Comparison of ENCODE assay signal across 9 cellular contexts in genomic region chr18:55420977-55421611, GRCh38.
DNase-seq lines count a peak whose midpoint lies in the region; ATAC-seq, FAIRE-seq and TF ChIP-seq lines count a peak whose summit lies in the region.
"Had no signal": no experiment of that assay in that cellular context is flagged by ENCODE, and none has a peak within 500 bp of the region (broad histone marks: within the 10 kb centered on the region; RNA-seq: fewer than 3 reads in every experiment).

No MANE protein-coding gene starts in this region.

- H4K91ac ChIP-seq in IMR-90 (ENCODE audit: insufficient read depth, low read depth, low read length): no peak overlapping the region

- H3K4me3 ChIP-seq in IMR-90 (ENCODE audit: insufficient read depth, low read depth, low read length) (no peak overlapping the region), bronchial epithelial cell (ENCODE audit: low read depth, low read length) (peak overlapping the region; percentile 27), right lobe of liver (no peak overlapping the region)

- in situ Hi-C loops in IMR-90 (cut with MboI; ENCODE audit: low sequenced_read_pairs): loop anchor here (25.0 kb wide), 1 partner anchor 184 kb away; no protein-coding TSS in a partner anchor

- H3K4ac ChIP-seq in IMR-90 (ENCODE audit: low read depth, low read length): peak overlapping the region; percentile 58; the same call in 1 of the 2 replicates

- CTCF ChIA-PET in IMR-90 (lab: Yijun Ruan, JAX): no interaction called here

- peak overlapping the region; percentile 98 for H3K4me2 ChIP-seq in IMR-90 (ENCODE audit: low read depth, low read length)

- no CpG with 5 or more reads among the region's 5 CpGs for WGBS in IMR-90 (ENCODE audit: extremely low coverage in 2 of 2, insufficient read length in 1 of 2), 2 experiments
- whole genome bisulfite sequencing in right lobe of liver (ENCODE audit: insufficient coverage, low coverage, low lambda C conversion rate, missing lambda C conversion rate): 58% methylated on average over 5 of the region's 5 CpGs

- H3K9ac ChIP-seq in IMR-90 (ENCODE audit: low read depth, low read length): peak overlapping the region; percentile 70; the same call in 1 of the 2 replicates

- FAIRE-seq in bronchial epithelial cell (lab: Jason Lieb, UNC): no peak

- intact Hi-C loops in IMR-90 (cut with micrococcal nuclease) (loop anchor here (1.0 to 5.0 kb wide), 3 partner anchors 79 to 167 kb away; partner anchors contain the start of gene TCF4), right lobe of liver (cut with DNase I) (no loop called here)

- H3K4me1 ChIP-seq in IMR-90 (ENCODE audit: control insufficient read depth, insufficient read depth, low read length) (peaks cover 12% of the 10 kb centered on the region; the same call in 1 of the 2 replicates), right lobe of liver (no peaks in the 10 kb centered on the region)

- peak overlapping the region in 1 of 2 experiments; percentile 79; a peak in 3 of 4 replicates for H4K8ac ChIP-seq in IMR-90 (ENCODE audit: low read depth in 2 of 2, low read length in 2 of 2)

- POLR2A ChIA-PET in IMR-90 (lab: Charles Lee; ENCODE audit: unreplicated experiment): interaction anchor here (0.7 kb wide), 1 partner anchor 40 kb away, joined by 4 read pairs; no protein-coding TSS in a partner anchor

- H2BK120ac ChIP-seq in IMR-90 (ENCODE audit: low read depth, low read length): peak overlapping the region; percentile 88

- TF ChIP-seq POLR2A in IMR-90 (IDR thresholded peaks at IDR 0.05; ENCODE audit: low read depth, low read length) (no peak), right lobe of liver (IDR thresholded peaks at IDR 0.05) (no peak)

- H3K27ac ChIP-seq in IMR-90 (ENCODE audit: insufficient read depth, low read length) (peak overlapping the region; percentile 11; the same call in 1 of the 2 replicates), right lobe of liver (peak overlapping the region; percentile 9 to 52 (median 19)), substantia nigra (ENCODE audit: low read depth, low read length, poor library complexity, severe bottlenecking) (peak overlapping the region; percentile 67)

- no TSS peak for BruUV-seq in IMR-90 (replicated peaks; lab: Mats Ljungman, UMichigan)

- ATAC-seq in IMR-90 (ENCODE audit: low read depth) (no peak), right lobe of liver (no peak)

- TF ChIP-seq RAD21 in IMR-90 (IDR thresholded peaks at IDR 0.05; ENCODE audit: low read length): no peak

- DNase-seq in IMR-90 (no peak), bronchial epithelial cell (ENCODE audit: low read depth) (no peak), right lobe of liver (no peak), substantia nigra (lab: John Stamatoyannopoulos, UW) (no peak), GM03348 (ENCODE audit: low spot score) (no peak), DMS114 treated with DMSO at 0.1 percent for 48 hours (lab: John Stamatoyannopoulos, UW; ENCODE audit: unreplicated experiment) (no peak)
- no peak for DNase-seq in activated T-cell treated with anti-CD3 and anti-CD28 coated beads, Interleukin-2, amount 50 U/mL, for 48 hours
- no peak for DNase-seq in activated T-cell treated with anti-CD3 and anti-CD28 coated beads, Interleukin-2, amount 50 U/mL, for 1 hour
- DNase-seq: activated effector memory CD4-positive, alpha-beta T cell treated with Interleukin-2 at 50 U/mL for 16 hours had no signal

- H2BK15ac ChIP-seq in IMR-90 (ENCODE audit: low read depth, low read length): peak overlapping the region; percentile 45; the same call in 2 of the 3 replicates

- peak overlapping the region; percentile 91; the same call in 1 of the 2 replicates for H3K18ac ChIP-seq in IMR-90 (ENCODE audit: low read depth, low read length)

- H3K79me1 ChIP-seq in IMR-90 (ENCODE audit: low read depth in 1 of 2, low read length in 2 of 2): peaks cover 31 to 70% of the 10 kb centered on the region in 2 experiments

- peak overlapping the region; percentile 56; the same call in 1 of the 2 replicates for H2AK5ac ChIP-seq in IMR-90 (ENCODE audit: low read depth, low read length)

- H2AFZ ChIP-seq in IMR-90 (replicated peaks; ENCODE audit: low read length, poor library complexity): no peak overlapping the region

- H3K36me3 ChIP-seq in IMR-90 (ENCODE audit: control insufficient read depth, insufficient read depth, low read length) (no peaks in the 10 kb centered on the region), bronchial epithelial cell (ENCODE audit: control insufficient read depth, insufficient read depth, low read length) (no peaks in the 10 kb centered on the region), right lobe of liver (no peaks in the 10 kb centered on the region)

- H3K27me3 ChIP-seq in IMR-90 (ENCODE audit: control insufficient read depth, insufficient read depth, low read length): no peaks in the 10 kb centered on the region
- no peaks in the 10 kb centered on the region for H3K27me3 ChIP-seq in bronchial epithelial cell (ENCODE audit: control insufficient read depth, insufficient read depth, low read length)
- H3K27me3 ChIP-seq in right lobe of liver: no peaks in the 10 kb centered on the region

- peak overlapping the region; percentile 89 for H2BK5ac ChIP-seq in IMR-90 (ENCODE audit: low read depth, low read length, poor library complexity, severe bottlenecking)

- no peak overlapping the region for H3K56ac ChIP-seq in IMR-90 (ENCODE audit: extremely low read depth, insufficient read depth, low read length)

- H4K5ac ChIP-seq in IMR-90 (ENCODE audit: low read depth, low read length): peak overlapping the region; percentile 83; the same call in 1 of the 2 replicates

- TF ChIP-seq CTCF in IMR-90 (conservative IDR thresholded peaks at IDR 0.05; ENCODE audit: low read depth, low read length): no peak
- TF ChIP-seq CTCF in bronchial epithelial cell (IDR thresholded peaks at IDR 0.05; ENCODE audit: insufficient read depth, low read length, severe bottlenecking): no peak
- TF ChIP-seq CTCF in right lobe of liver (IDR thresholded peaks at IDR 0.05): no peak

- peak overlapping the region; percentile 68; the same call in 1 of the 2 replicates for H2BK20ac ChIP-seq in IMR-90 (ENCODE audit: low read depth, low read length)

- no peaks in the 10 kb centered on the region for H3K9me3 ChIP-seq in IMR-90 (ENCODE audit: control insufficient read depth, insufficient read depth, low read length)
- H3K9me3 ChIP-seq in right lobe of liver: no peaks in the 10 kb centered on the region

- H3K14ac ChIP-seq in IMR-90 (replicated peaks; ENCODE audit: low read depth, low read length): 0 out of 2 replicates have a peak overlapping the region, but pooled peaks have one; percentile 61

- no peaks in the 10 kb centered on the region for H4K20me1 ChIP-seq in IMR-90 (ENCODE audit: insufficient read depth, low read length)

- peaks cover 4% of the 10 kb centered on the region; the same call in 1 of the 2 replicates for H3K9me1 ChIP-seq in IMR-90 (ENCODE audit: insufficient read depth, low read length)

- H2AK9ac ChIP-seq in IMR-90 (replicated peaks; ENCODE audit: low read depth, low read length, poor library complexity): no peak overlapping the region

- peak overlapping the region; percentile 96 for H3K23ac ChIP-seq in IMR-90 (ENCODE audit: low read depth, low read length)

- dilution Hi-C loops in IMR-90 (cut with HindIII; ENCODE audit: low sequenced_read_pairs, unreplicated experiment): no loop called here

TF ChIP-seq in IMR-90, 13 proteins besides CTCF, POLR2A, EP300 and RAD21:
- TF ChIP-seq BHLHE40 (IDR thresholded peaks at IDR 0.05; ENCODE audit: low read depth, low read length) (no peak), ELK1 (IDR thresholded peaks at IDR 0.05; ENCODE audit: borderline replicate concordance, low read depth, low read length) (no peak), RCOR1 (IDR thresholded peaks at IDR 0.05; ENCODE audit: insufficient replicate concordance, low read length) (no peak), MAFK (IDR thresholded peaks at IDR 0.05; ENCODE audit: low read depth, low read length) (no peak), SMC3 (IDR thresholded peaks at IDR 0.05; ENCODE audit: low read depth, low read length) (no peak), USF2 (IDR thresholded peaks at IDR 0.05; ENCODE audit: low read depth, low read length) (no peak), CEBPB (IDR thresholded peaks at IDR 0.05; ENCODE audit: low read depth, low read length) (no peak), MXI1 (IDR thresholded peaks at IDR 0.05; ENCODE audit: borderline replicate concordance, low read depth, low read length) (no peak), CHD1 (IDR thresholded peaks at IDR 0.05; ENCODE audit: low read depth, low read length) (no peak), MAZ (IDR thresholded peaks at IDR 0.05; ENCODE audit: borderline replicate concordance, low read depth, low read length) (no peak), FOS (IDR thresholded peaks at IDR 0.05; ENCODE audit: low read depth, low read length) (no peak), NFE2L2 (IDR thresholded peaks at IDR 0.05; ENCODE audit: low read depth, low read length) (no peak), RFX5 (IDR thresholded peaks at IDR 0.05; ENCODE audit: low read depth, low read length) (no peak)

Comparison
In these comparisons a context has a peak if more than half of its experiments do, and no peak if none do; other contexts are left out.
1. H3K27ac ChIP-seq: peak in every context shown above with its lines; median percentile 67 in substantia nigra; 19 in right lobe of liver; 11 in IMR-90.